Comparison of ENCODE assay signal across 11 cellular contexts in the genomic region with DNA sequence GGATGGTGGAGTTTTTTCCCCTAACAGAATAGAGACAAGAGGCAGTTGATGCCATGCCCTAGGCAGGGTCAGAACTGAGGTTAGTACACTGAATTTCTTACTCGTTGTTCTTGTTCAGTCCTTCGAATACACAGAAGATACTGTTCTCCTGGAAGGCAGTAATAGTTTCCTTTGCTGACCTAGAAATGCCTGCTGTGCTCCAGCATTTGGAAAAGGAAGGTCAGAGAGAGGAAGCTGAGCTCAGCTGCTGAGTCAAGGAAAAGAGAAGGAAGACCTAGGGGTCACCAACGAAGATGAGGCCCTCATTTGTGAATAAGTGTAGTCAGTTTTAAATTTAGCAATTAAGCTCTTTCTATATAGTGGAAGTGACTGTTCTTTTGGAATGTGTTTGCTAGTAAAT.
DNase-seq lines count a peak whose midpoint lies in the region; ATAC-seq, FAIRE-seq and TF ChIP-seq lines count a peak whose summit lies in the region.
"Had no signal": no experiment of that assay in that cellular context is flagged by ENCODE, and none has a peak within 500 bp of the region (broad histone marks: within the 10 kb centered on the region; RNA-seq: fewer than 3 reads in every experiment).

No MANE protein-coding gene starts in this region.

- FAIRE-seq in astrocyte (lab: Jason Lieb, UNC) (no peak), D721Med (lab: Jason Lieb, UNC) (no peak)
- FAIRE-seq: colon had no signal

- H3K27me3 ChIP-seq in astrocyte (ENCODE audit: insufficient read depth, low read length): no peaks in the 10 kb centered on the region
- H3K27me3 ChIP-seq in right cardiac atrium (ENCODE audit: control insufficient read depth, insufficient read depth): no peaks in the 10 kb centered on the region
- H3K27me3 ChIP-seq in Karpas-422 (ENCODE audit: low read length): no peaks in the 10 kb centered on the region

- H3K9me3 Mint-ChIP-seq in astrocyte (ENCODE audit: unreplicated experiment): no peaks in the 10 kb centered on the region

- H3K27me3 Mint-ChIP-seq in astrocyte (ENCODE audit: low read depth, unreplicated experiment): no peaks in the 10 kb centered on the region
- H3K27me3 Mint-ChIP-seq: activated CD4-positive, alpha-beta T cell treated with anti-CD3 and anti-CD28 coated beads, Interleukin-2, amount 10 ng/mL, durations not matched to agents 7 days and 5 days had no signal

- no peaks in the 10 kb centered on the region for H3K9me3 ChIP-seq in astrocyte (ENCODE audit: insufficient read depth, low read depth, low read length)
- no peaks in the 10 kb centered on the region for H3K9me3 ChIP-seq in right cardiac atrium (ENCODE audit: control insufficient read depth, low read length)
- H3K9me3 ChIP-seq in Karpas-422 (ENCODE audit: low read length): no peaks in the 10 kb centered on the region

- no peak overlapping the region for H2AFZ ChIP-seq in astrocyte (ENCODE audit: low read depth, low read length)
- no peak overlapping the region for H2AFZ ChIP-seq in Karpas-422 (ENCODE audit: low read length)

- TF ChIP-seq CTCF in astrocyte (IDR thresholded peaks at IDR 0.05; ENCODE audit: insufficient read depth, low read depth, low read length): no peak
- no peak for TF ChIP-seq CTCF in D721Med (IDR thresholded peaks at IDR 0.05; ENCODE audit: insufficient read depth, missing control alignments)

- H3K4me1 ChIP-seq in astrocyte (ENCODE audit: insufficient read depth, low read length): peaks cover 30% of the 10 kb centered on the region
- peaks cover 9% of the 10 kb centered on the region for H3K4me1 ChIP-seq in right cardiac atrium (ENCODE audit: control insufficient read depth, insufficient read depth, low read length)
- H3K4me1 ChIP-seq in Karpas-422 (ENCODE audit: low read length): peaks cover 11% of the 10 kb centered on the region

- peak overlapping the region; percentile 90 for H3K27ac Mint-ChIP-seq in astrocyte (ENCODE audit: unreplicated experiment)
- H3K27ac Mint-ChIP-seq: activated CD4-positive, alpha-beta T cell treated with anti-CD3 and anti-CD28 coated beads, Interleukin-2, amount 10 ng/mL, durations not matched to agents 7 days and 5 days had no signal

- ATAC-seq in right cardiac atrium (peak; percentile 80 to 91), sciatic nerve (peak; percentile 92), GM18502 (IDR thresholded peaks at IDR 0.05; ENCODE audit: poor library complexity, unreplicated experiment) (no peak), HG03460 (IDR thresholded peaks at IDR 0.05; ENCODE audit: unreplicated experiment) (no peak)

- H3K9ac ChIP-seq in astrocyte (ENCODE audit: low read length) (peak overlapping the region; percentile 63), Karpas-422 (ENCODE audit: low read length) (no peak overlapping the region)

- DNase-seq in G401 (ENCODE audit: low spot score): peak; percentile 52
- peak; percentile 46 for DNase-seq in astrocyte (ENCODE audit: low read depth)
- DNase-seq in right cardiac atrium: no peak
- no peak for DNase-seq in sciatic nerve (ENCODE audit: low spot score)
- no peak for DNase-seq in Karpas-422
- no peak for DNase-seq in D721Med (ENCODE audit: insufficient read length, low spot score)
- DNase-seq: activated CD4-positive, alpha-beta T cell treated with anti-CD3 and anti-CD28 coated beads, Interleukin-2, amount 10 ng/mL, durations not matched to agents 7 days and 5 days; NCI-H82 had no signal

- H3K4me3 ChIP-seq in astrocyte (ENCODE audit: insufficient read depth, low read depth, low read length) (peak overlapping the region; percentile 13), right cardiac atrium (ENCODE audit: low read length) (no peak overlapping the region), Karpas-422 (ENCODE audit: low read length) (no peak overlapping the region)

- H3K36me3 ChIP-seq in astrocyte (ENCODE audit: insufficient read depth, low read length): no peaks in the 10 kb centered on the region
- H3K36me3 ChIP-seq in Karpas-422 (ENCODE audit: insufficient read depth, low read length): no peaks in the 10 kb centered on the region

- no peaks in the 10 kb centered on the region for H4K20me1 ChIP-seq in astrocyte (ENCODE audit: insufficient read depth, low read length)
- H4K20me1 ChIP-seq in Karpas-422 (ENCODE audit: insufficient read depth, low read depth, low read length): no peaks in the 10 kb centered on the region

- WGBS in right cardiac atrium: 10% methylated on average over 3 of the region's 3 CpGs

- H3K4me3 Mint-ChIP-seq in astrocyte (ENCODE audit: unreplicated experiment): no peak overlapping the region
- H3K4me3 Mint-ChIP-seq: activated CD4-positive, alpha-beta T cell treated with anti-CD3 and anti-CD28 coated beads, Interleukin-2, amount 10 ng/mL, durations not matched to agents 7 days and 5 days had no signal

- H3K79me2 ChIP-seq in astrocyte (ENCODE audit: insufficient read depth, low read length): no peaks in the 10 kb centered on the region
- H3K79me2 ChIP-seq in Karpas-422 (ENCODE audit: low read length): no peaks in the 10 kb centered on the region

- in situ Hi-C loops in G401 (cut with HindIII; ENCODE audit: low sequenced_read_pairs): no loop called here

- peaks cover 28% of the 10 kb centered on the region for H3K4me1 Mint-ChIP-seq in astrocyte (ENCODE audit: low read depth, unreplicated experiment)

- H3K4me2 ChIP-seq in astrocyte (ENCODE audit: low read length) (peak overlapping the region; percentile 64), Karpas-422 (ENCODE audit: low read depth, low read length, poor library complexity, severe bottlenecking) (no peak overlapping the region)

- no peaks in the 10 kb centered on the region for H3K9me2 ChIP-seq in Karpas-422 (replicated peaks; ENCODE audit: insufficient read depth, low read length)

- peaks cover 2% of the 10 kb centered on the region for H3K36me3 Mint-ChIP-seq in astrocyte (ENCODE audit: low read depth, unreplicated experiment)

- intact Hi-C loops in right cardiac atrium (cut with DNase I) (no loop called here), sciatic nerve (cut with DNase I) (no loop called here)

- H3K27ac ChIP-seq in astrocyte (ENCODE audit: low read depth, low read length) (peak overlapping the region; percentile 88), right cardiac atrium (ENCODE audit: low read length) (peak overlapping the region; percentile 82), Karpas-422 (ENCODE audit: low read length) (no peak overlapping the region)

Comparison
In these comparisons a context has a peak if more than half of its experiments do, and no peak if none do; other contexts are left out.
1. DNase-seq: peak in G401 (single experiment) and astrocyte (single experiment); none in right cardiac atrium (0 of 3), sciatic nerve (single experiment), Karpas-422 (single experiment) and D721Med (single experiment).
2. ATAC-seq: peak in right cardiac atrium (2 of 2) and sciatic nerve (single experiment); none in GM18502 (single experiment) and HG03460 (single experiment).